8 cellular contexts compared by ENCODE assay signal in the genomic region with DNA sequence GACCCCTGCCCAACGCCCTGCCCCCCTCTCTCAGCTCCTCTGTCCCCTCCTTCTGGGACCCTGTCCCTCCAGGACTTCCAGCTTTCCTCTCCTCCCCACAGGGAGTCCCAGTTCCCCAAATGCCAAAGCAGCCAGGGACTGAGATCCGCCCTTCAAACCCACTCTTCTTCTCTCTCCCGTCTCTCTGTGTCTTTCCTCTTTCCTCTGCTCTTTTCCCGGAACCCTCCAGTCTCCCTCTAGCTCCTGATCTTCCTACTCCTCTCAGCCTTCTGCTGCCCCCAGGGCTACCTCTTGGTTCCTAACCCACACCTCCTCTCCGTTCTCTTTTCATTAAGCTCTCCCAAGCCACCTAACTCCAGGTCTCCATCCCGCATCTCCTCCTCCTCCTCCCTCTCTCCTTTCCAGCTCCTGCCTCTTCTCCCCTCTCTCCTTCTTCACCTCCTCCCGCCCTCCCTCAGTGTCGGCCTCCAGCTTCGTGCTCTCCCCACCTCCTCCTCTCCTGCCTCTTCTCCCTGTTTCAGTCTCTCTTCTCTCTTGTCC. TPM values are rescaled to one million over a fixed set of nuclear protein-coding genes. Genes with fewer than 3 reads are reported as not detected.
DNase-seq lines count a peak whose midpoint lies in the region; ATAC-seq, FAIRE-seq and TF ChIP-seq lines count a peak whose summit lies in the region.

A gene (minus strand): TSS at position 536 of the 540 bp plus-strand sequence. CDS start 555 bp downstream, outside the sequence.

- peak within 1 kb of the TSS; percentile 52; the same call in 1 of the 2 replicates for H2BK120ac ChIP-seq in IMR-90 (ENCODE audit: low read depth, low read length)

- H3K18ac ChIP-seq in IMR-90 (ENCODE audit: low read depth, low read length): peak within 1 kb of the TSS; percentile 10; the same call in 1 of the 2 replicates

- no peak for FAIRE-seq in kidney (lab: Jason Lieb, UNC)

- peaks cover 32% of the 10 kb centered on the region for H3K4me1 ChIP-seq in CD8-positive, alpha-beta T cell (ENCODE audit: insufficient read depth, low read length)
- peaks cover 5% of the 10 kb centered on the region for H3K4me1 ChIP-seq in IMR-90 (ENCODE audit: control insufficient read depth, insufficient read depth, low read length)
- H3K4me1 ChIP-seq in kidney (ENCODE audit: control insufficient read depth in 1 of 2, insufficient read depth in 1 of 2, low read depth in 1 of 2, low read length in 2 of 2): peaks cover 0 to 7% of the 10 kb centered on the region in 2 donors

- H3K36me3 ChIP-seq in CD8-positive, alpha-beta T cell (ENCODE audit: insufficient read depth, low read length): no peaks in the 10 kb centered on the region
- H3K36me3 ChIP-seq in IMR-90 (ENCODE audit: control insufficient read depth, insufficient read depth, low read length): no peaks in the 10 kb centered on the region
- no peaks in the 10 kb centered on the region for H3K36me3 ChIP-seq in kidney (ENCODE audit: control insufficient read depth in 1 of 2, insufficient read depth in 2 of 2, low read length in 2 of 2)

- no peak for TF ChIP-seq CTCF in CD8-positive, alpha-beta T cell (IDR thresholded peaks at IDR 0.05)
- TF ChIP-seq CTCF in IMR-90 (conservative IDR thresholded peaks at IDR 0.05; ENCODE audit: low read depth, low read length): no peak
- no peak for TF ChIP-seq CTCF in astrocyte of the cerebellum (IDR thresholded peaks at IDR 0.05; ENCODE audit: low read depth, low read length, missing control alignments)
- no peak for TF ChIP-seq CTCF in kidney (IDR thresholded peaks at IDR 0.05; ENCODE audit: borderline replicate concordance, extremely low read depth, insufficient read depth)
- TF ChIP-seq CTCF in GM10266 (IDR thresholded peaks at IDR 0.05; ENCODE audit: control insufficient read depth, insufficient read depth, low read depth, missing control alignments): no peak

- peak within 1 kb of the TSS; percentile 89 for H2AK9ac ChIP-seq in IMR-90 (replicated peaks; ENCODE audit: low read depth, low read length, poor library complexity)

- dilution Hi-C loops in IMR-90 (cut with HindIII; ENCODE audit: low sequenced_read_pairs, unreplicated experiment): no loop called here

- POLR2A ChIA-PET in CD8-positive, alpha-beta T cell (lab: Charles Lee): interaction anchor here (0.6 to 2.4 kb wide), 14 partner anchors 8 to 396 kb away, joined by 3 to 17 read pairs (median 4); a partner anchor contains a TSS
- POLR2A ChIA-PET in IMR-90 (lab: Charles Lee; ENCODE audit: unreplicated experiment): interaction anchor here (0.7 kb wide), 1 partner anchor 197 kb away, joined by 3 read pairs; no protein-coding TSS in a partner anchor

- H4K5ac ChIP-seq in IMR-90 (ENCODE audit: low read depth, low read length): peak within 1 kb of the TSS; percentile 3

- H3K27me3 ChIP-seq in CD8-positive, alpha-beta T cell (ENCODE audit: insufficient read depth, low read length): no peaks in the 10 kb centered on the region
- H3K27me3 ChIP-seq in IMR-90 (ENCODE audit: control insufficient read depth, insufficient read depth, low read length): no peaks in the 10 kb centered on the region

- peak within 1 kb of the TSS; percentile 84 for H3K4me2 ChIP-seq in IMR-90 (ENCODE audit: low read depth, low read length)

- no peaks in the 10 kb centered on the region for H3K9me3 ChIP-seq in CD8-positive, alpha-beta T cell (ENCODE audit: low read length)
- no peaks in the 10 kb centered on the region for H3K9me3 ChIP-seq in IMR-90 (ENCODE audit: control insufficient read depth, insufficient read depth, low read length)
- H3K9me3 ChIP-seq in kidney (ENCODE audit: control insufficient read depth in 1 of 2, low read length in 2 of 2): no peaks in the 10 kb centered on the region

- 0 out of 3 replicates have a peak within 1 kb of the TSS, but pooled peaks have one; percentile 40 for H2BK15ac ChIP-seq in IMR-90 (ENCODE audit: low read depth, low read length)

- H3K79me1 ChIP-seq in IMR-90 (ENCODE audit: low read depth in 1 of 2, low read length in 2 of 2): no peaks in the 10 kb centered on the region

- no peaks in the 10 kb centered on the region; the same call in 1 of the 2 replicates for H3K9me1 ChIP-seq in IMR-90 (ENCODE audit: insufficient read depth, low read length)

- peak within 1 kb of the TSS; percentile 80 for H3K27ac ChIP-seq in CD8-positive, alpha-beta T cell (ENCODE audit: low read depth, low read length)
- H3K27ac ChIP-seq in IMR-90 (ENCODE audit: insufficient read depth, low read length) (peak within 1 kb of the TSS; percentile 21; the same call in 1 of the 2 replicates), kidney (ENCODE audit: low read depth in 2 of 2, low read length in 2 of 2) (peak within 1 kb of the TSS; percentile 87 to 95)

- H2BK20ac ChIP-seq in IMR-90 (ENCODE audit: low read depth, low read length): 0 out of 2 replicates have a peak within 1 kb of the TSS, but pooled peaks have one; percentile 14

- peak within 1 kb of the TSS; percentile 52 for H3K14ac ChIP-seq in IMR-90 (replicated peaks; ENCODE audit: low read depth, low read length)

- BruUV-seq in IMR-90 (replicated peaks; lab: Mats Ljungman, UMichigan): no TSS peak

- H3K27ac Mint-ChIP-seq in CD8-positive, alpha-beta T cell: peak within 1 kb of the TSS; percentile 99
- peak within 1 kb of the TSS; percentile 83 for H3K27ac Mint-ChIP-seq in stimulated activated memory B cell treated with anti-CD40 and anti-IgM and Interleukin-4, amounts not matched to agents 10 μg/mL and 1 μg/mL and 100 μg/mL, for 72 hours

- no peaks in the 10 kb centered on the region for H3K9me3 Mint-ChIP-seq in CD8-positive, alpha-beta T cell
- no peaks in the 10 kb centered on the region for H3K9me3 Mint-ChIP-seq in stimulated activated memory B cell treated with anti-CD40 and anti-IgM and Interleukin-4, amounts not matched to agents 10 μg/mL and 1 μg/mL and 100 μg/mL, for 72 hours

- intact Hi-C loops in CD8-positive, alpha-beta T cell (cut with DNase I, micrococcal nuclease): loop anchor here (1.0 to 10.0 kb wide), 19 partner anchors 7 to 474 kb away; a partner anchor contains a TSS
- intact Hi-C loops in IMR-90 (cut with micrococcal nuclease) (loop anchor here (2.0 to 10.0 kb wide), 3 partner anchors 139 to 319 kb away; a partner anchor contains a TSS), kidney (cut with DNase I) (no loop called here)

- peak within 1 kb of the TSS; percentile 13 for H3K9ac ChIP-seq in IMR-90 (ENCODE audit: low read depth, low read length)
- H3K9ac ChIP-seq in kidney (ENCODE audit: low read length in 2 of 2): peak within 1 kb of the TSS; percentile 15 to 82

- H3K23ac ChIP-seq in IMR-90 (ENCODE audit: low read depth, low read length): peak within 1 kb of the TSS; percentile 17

- peak within 1 kb of the TSS; percentile 76 to 93 for H4K8ac ChIP-seq in IMR-90 (ENCODE audit: low read depth in 2 of 2, low read length in 2 of 2)

- in situ Hi-C loops in IMR-90 (cut with MboI; ENCODE audit: low sequenced_read_pairs): loop anchor here (10.0 kb wide), 2 partner anchors 189 to 319 kb away; a partner anchor contains a TSS
- in situ Hi-C loops in astrocyte of the cerebellum (cut with HindIII; ENCODE audit: low sequenced_read_pairs): no loop called here

- H4K20me1 ChIP-seq in IMR-90 (ENCODE audit: insufficient read depth, low read length): no peaks in the 10 kb centered on the region

- WGBS in IMR-90 (ENCODE audit: extremely low coverage in 2 of 2, insufficient read length in 1 of 2), 2 experiments: 0% methylated on average over 4 of the region's 9 CpGs; no CpG with 5 or more reads in 1 of the 2 experiments

- no peak within 1 kb of the TSS for H3K56ac ChIP-seq in IMR-90 (ENCODE audit: extremely low read depth, insufficient read depth, low read length)

- H3K4me3 Mint-ChIP-seq in CD8-positive, alpha-beta T cell: peak within 1 kb of the TSS; percentile 93
- peak within 1 kb of the TSS; percentile 95 for H3K4me3 Mint-ChIP-seq in stimulated activated memory B cell treated with anti-CD40 and anti-IgM and Interleukin-4, amounts not matched to agents 10 μg/mL and 1 μg/mL and 100 μg/mL, for 72 hours

- CTCF ChIA-PET in CD8-positive, alpha-beta T cell (lab: Charles Lee): interaction anchor here (0.6 to 4.0 kb wide), 18 partner anchors 8 to 254 kb away, joined by 3 to 39 read pairs (median 6); a partner anchor contains a TSS
- CTCF ChIA-PET in IMR-90 (lab: Yijun Ruan, JAX): interaction anchor here (0.5 to 1.4 kb wide), 4 partner anchors 137 to 681 kb away, joined by 3 to 6 read pairs (median 4); no protein-coding TSS in a partner anchor

- peak within 1 kb of the TSS; percentile 23 for H4K91ac ChIP-seq in IMR-90 (ENCODE audit: insufficient read depth, low read depth, low read length)

- DNase-seq in CD8-positive, alpha-beta T cell: no peak
- DNase-seq in IMR-90 (no peak), astrocyte of the cerebellum (ENCODE audit: low read depth) (no peak), kidney (no peak), NCI-H2081 treated with DMSO at 0.1 percent for 48 hours (lab: John Stamatoyannopoulos, UW) (no peak), GM10266 (ENCODE audit: extremely low spot score) (no peak)

- H2AK5ac ChIP-seq in IMR-90 (ENCODE audit: low read depth, low read length): peak within 1 kb of the TSS; percentile 58

- no peaks in the 10 kb centered on the region for H3K36me3 Mint-ChIP-seq in CD8-positive, alpha-beta T cell
- H3K36me3 Mint-ChIP-seq in stimulated activated memory B cell treated with anti-CD40 and anti-IgM and Interleukin-4, amounts not matched to agents 10 μg/mL and 1 μg/mL and 100 μg/mL, for 72 hours: no peaks in the 10 kb centered on the region

- no peak for ATAC-seq in CD8-positive, alpha-beta T cell
- peak; percentile 25 for ATAC-seq in IMR-90 (ENCODE audit: low read depth)
- ATAC-seq in stimulated activated memory B cell treated with anti-CD40 and anti-IgM and Interleukin-4, amounts not matched to agents 10 μg/mL and 1 μg/mL and 100 μg/mL, for 72 hours: no peak
- no peak for ATAC-seq in HG02798 (IDR thresholded peaks at IDR 0.05; ENCODE audit: poor library complexity, unreplicated experiment)

- TF ChIP-seq RAD21 in IMR-90 (IDR thresholded peaks at IDR 0.05; ENCODE audit: low read length): no peak

- no peak within 1 kb of the TSS for H2BK5ac ChIP-seq in IMR-90 (ENCODE audit: low read depth, low read length, poor library complexity, severe bottlenecking)

- H3K4me1 Mint-ChIP-seq in CD8-positive, alpha-beta T cell (ENCODE audit: low read depth): peaks cover 44% of the 10 kb centered on the region
- H3K4me1 Mint-ChIP-seq in stimulated activated memory B cell treated with anti-CD40 and anti-IgM and Interleukin-4, amounts not matched to agents 10 μg/mL and 1 μg/mL and 100 μg/mL, for 72 hours: peaks cover 45% of the 10 kb centered on the region

- peak within 1 kb of the TSS; percentile 41 for H3K4ac ChIP-seq in IMR-90 (ENCODE audit: low read depth, low read length)

- H3K4me3 ChIP-seq in CD8-positive, alpha-beta T cell (ENCODE audit: low read depth, low read length): peak within 1 kb of the TSS; percentile 98
- H3K4me3 ChIP-seq in IMR-90 (ENCODE audit: insufficient read depth, low read depth, low read length) (peak within 1 kb of the TSS; percentile 44), astrocyte of the cerebellum (ENCODE audit: low read depth, low read length) (peak within 1 kb of the TSS; percentile 52), kidney (ENCODE audit: low read length in 2 of 2) (peak within 1 kb of the TSS; percentile 52 to 70)

- no peaks in the 10 kb centered on the region for H3K27me3 Mint-ChIP-seq in CD8-positive, alpha-beta T cell (ENCODE audit: low read depth)
- no peaks in the 10 kb centered on the region for H3K27me3 Mint-ChIP-seq in stimulated activated memory B cell treated with anti-CD40 and anti-IgM and Interleukin-4, amounts not matched to agents 10 μg/mL and 1 μg/mL and 100 μg/mL, for 72 hours

- peak within 1 kb of the TSS; percentile 91 for H2AFZ ChIP-seq in IMR-90 (replicated peaks; ENCODE audit: low read length, poor library complexity)

- TF ChIP-seq POLR2A in IMR-90 (IDR thresholded peaks at IDR 0.05; ENCODE audit: low read depth, low read length): no peak

RNA-seq across cellular contexts. Expression of the gene that starts here (rescaled TPM):
- total RNA-seq in CD8-positive, alpha-beta T cell: 10 to 100 TPM; 10.3 to 11.2 TPM
- total RNA-seq in IMR-90 (2012; rRNA removed) (1.3 and 1.7 TPM in 2 replicates), kidney (11.6 TPM)
- polyA plus RNA-seq in IMR-90 (2012; rRNA removed) (2.7 and 2.9 TPM in 2 replicates), kidney (ENCODE audit: insufficient read depth, low read depth, low replicate concordance) (42.3 TPM)
- polyA plus RNA-seq in IMR-90 (2012; cell fraction: cytosol; rRNA removed): 2.7 and 4.7 TPM in 2 replicates
- 2.7 and 3.3 TPM in 2 replicates for polyA plus RNA-seq in IMR-90 (2012; cell fraction: nucleus; rRNA removed; ENCODE audit: low replicate concordance)

Comparison
In these comparisons a context has a peak if more than half of its experiments do, and no peak if none do; other contexts are left out.
1. H3K27ac ChIP-seq: peak in every context shown above with its lines; median percentile 91 in kidney; 80 in CD8-positive, alpha-beta T cell; 21 in IMR-90.
2. H3K4me3 ChIP-seq: peak in every context shown above with its lines; median percentile 98 in CD8-positive, alpha-beta T cell; 61 in kidney; 52 in astrocyte of the cerebellum; 44 in IMR-90.